In genomic region chr19:12484371-12485322, GRCh38 we compare ENCODE assay signal across 8 cellular contexts. TPM values are rescaled to one million over a fixed set of nuclear protein-coding genes. Genes with fewer than 3 reads are reported as not detected.
DNase-seq lines count a peak whose midpoint lies in the region; ATAC-seq and TF ChIP-seq lines count a peak whose summit lies in the region.

Gene ZNF709 (minus strand): TSS chr19:12484816. CDS start chr19:12484657, 159 bp downstream.

- intact Hi-C loops in Panc1 (cut with micrococcal nuclease; ENCODE audit: unreplicated experiment), result no loop called here

- peak within 1 kb of the TSS; percentile 86 to 97 (median 95) for H3K4me3 Mint-ChIP-seq in naive B cell

- H3K36me3 Mint-ChIP-seq in naive B cell, result no peaks in the 10 kb centered on the region

- TF ChIP-seq CTCF in Panc1 (IDR thresholded peaks at IDR 0.05), result no peak
- no peak for TF ChIP-seq CTCF in fibroblast of lung (conservative IDR thresholded peaks at IDR 0.05 in 1 of 2, IDR thresholded peaks at IDR 0.05 in 1 of 2; ENCODE audit: low read depth in 1 of 2, low read length in 2 of 2)

- no peaks in the 10 kb centered on the region for H4K20me1 ChIP-seq in fibroblast of lung (ENCODE audit: control insufficient read depth, extremely low read depth, insufficient read depth, low read length)

- peak within 1 kb of the TSS; percentile 88 to 96 (median 92) for H3K27ac Mint-ChIP-seq in naive B cell

- peak within 1 kb of the TSS; percentile 80 to 89 for H3K4me3 ChIP-seq in Panc1 (ENCODE audit: low read depth in 2 of 2, low read length in 2 of 2)
- H3K4me3 ChIP-seq in fibroblast of lung (replicated peaks in 1 of 4; ENCODE audit: control extremely low read depth in 1 of 4, insufficient read depth in 1 of 4, low read depth in 3 of 4, low read length in 4 of 4), result peak within 1 kb of the TSS; percentile 79 to 89 (median 86)

- CTCF ChIA-PET in Panc1 (lab: Charles Lee), result no interaction called here

- H3K9ac ChIP-seq in fibroblast of lung (ENCODE audit: insufficient read depth, low read length), result peak within 1 kb of the TSS; percentile 70

- ATAC-seq in GM21381 (IDR thresholded peaks at IDR 0.05; ENCODE audit: unreplicated experiment), result peak; percentile 93
- ATAC-seq in Panc1, result peak; percentile 99
- ATAC-seq in naive B cell (ENCODE audit: low read depth in 2 of 2), result peak; percentile 96 to 97

- no peaks in the 10 kb centered on the region for H3K27me3 Mint-ChIP-seq in naive B cell

- H3K27ac ChIP-seq in Panc1 (ENCODE audit: low read length) (peak within 1 kb of the TSS; percentile 70), fibroblast of lung (ENCODE audit: insufficient read depth, low read length) (peak within 1 kb of the TSS; percentile 74)

- POLR2A ChIA-PET in Panc1 (lab: Charles Lee), result no interaction called here

- DNase-seq in D341Med (ENCODE audit: low spot score) (peak; percentile 98), HuH-7.5 (ENCODE audit: low spot score) (peak; percentile 79), Panc1 (ENCODE audit: low read depth, low spot score) (peak; percentile 47), fibroblast of lung (ENCODE audit: low read depth in 2 of 2) (peak; percentile 79 to 80), naive B cell (peak; percentile 91)
- DNase-seq in activated T-helper 1 cell treated with anti-CD3 and anti-CD28 coated beads, Interleukin-2, amount 50 U/mL, for 16 hours (ENCODE audit: low read depth in 1 of 2, low spot score in 1 of 2), result peak; percentile 69 to 80
- peak; percentile 74 to 79 for DNase-seq in stimulated activated CD8-positive, alpha-beta memory T cell treated with anti-CD3 and anti-CD28 coated beads, Interleukin-7, amount 100 ng/mL, for 48 hours (ENCODE audit: extremely low read depth in 1 of 2, low read depth in 1 of 2)

- in situ Hi-C loops in Panc1 (cut with HindIII; ENCODE audit: low pct_unique_long_range_greater_than_20kb, low sequenced_read_pairs), result no loop called here

- peaks cover 20 to 50% (median 38%) of the 10 kb centered on the region in 3 donors for H3K4me1 Mint-ChIP-seq in naive B cell

- H3K4me2 ChIP-seq in fibroblast of lung (ENCODE audit: extremely low read depth, insufficient read depth, low read length), result peak within 1 kb of the TSS; percentile 71

- no peaks in the 10 kb centered on the region for H3K9me3 ChIP-seq in Panc1 (ENCODE audit: control insufficient read depth, insufficient read depth, low read depth, low read length)
- no peaks in the 10 kb centered on the region for H3K9me3 ChIP-seq in fibroblast of lung (ENCODE audit: control insufficient read depth, insufficient read depth, low read depth, low read length)

- BruUV-seq in Panc1 (replicated peaks; lab: Mats Ljungman, UMichigan), result no TSS peak

- H3K79me2 ChIP-seq in fibroblast of lung (ENCODE audit: control insufficient read depth, insufficient read depth, low read length), result no peaks in the 10 kb centered on the region

- peaks cover 8% of the 10 kb centered on the region; the same call in 1 of the 2 replicates for H3K4me1 ChIP-seq in Panc1 (ENCODE audit: control insufficient read depth, insufficient read depth, low read length)
- H3K4me1 ChIP-seq in fibroblast of lung (ENCODE audit: control insufficient read depth, extremely low read depth, insufficient read depth, low read length), result no peaks in the 10 kb centered on the region

- no peaks in the 10 kb centered on the region for H3K36me3 ChIP-seq in Panc1 (ENCODE audit: control insufficient read depth, insufficient read depth, low read length)
- H3K36me3 ChIP-seq in fibroblast of lung (ENCODE audit: control insufficient read depth, insufficient read depth, low read length), result no peaks in the 10 kb centered on the region

- no peaks in the 10 kb centered on the region for H3K9me3 Mint-ChIP-seq in naive B cell

- H3K27me3 ChIP-seq in Panc1 (ENCODE audit: control insufficient read depth, insufficient read depth, low read length), result no peaks in the 10 kb centered on the region
- H3K27me3 ChIP-seq in fibroblast of lung (ENCODE audit: control insufficient read depth, insufficient read depth, low read length), result no peaks in the 10 kb centered on the region

- peak within 1 kb of the TSS; percentile 97 for H2AFZ ChIP-seq in fibroblast of lung (ENCODE audit: low read length)

RNA-seq across cellular contexts. Expression of gene ZNF709, which starts in this region (rescaled TPM):
- total RNA-seq in Panc1 (2021; ENCODE audit: unreplicated experiment), result 4.0 TPM
- polyA plus RNA-seq in Panc1 (2012; ENCODE audit: insufficient read length), result 0.50 TPM
- 3.6 and 4.8 TPM in 2 replicates for total RNA-seq in fibroblast of lung
- 1.4 and 1.5 TPM in 2 replicates for polyA plus RNA-seq in fibroblast of lung
- 0.80 TPM in 2 replicates for polyA plus RNA-seq in fibroblast of lung (2012)
- polyA minus RNA-seq in fibroblast of lung (ENCODE audit: low replicate concordance), result 0.59 TPM in 1 of 2 replicates, not detected in the other
- polyA plus RNA-seq in naive B cell (ENCODE audit: low read depth in 6 of 6), result 1 to 10 TPM in 5 of 6 donors, not detected in 1; 1.4 to 2.8 (median 2.3) TPM

Comparison
In these comparisons a context has a peak if more than half of its experiments do, and no peak if none do; other contexts are left out.
1. Peak in every context shown above with its lines: DNase-seq, ATAC-seq, H3K4me3 ChIP-seq and H3K27ac ChIP-seq.
2. DNase-seq: peak in every context shown above with its lines; median percentile 98 in D341Med; 91 in naive B cell; 80 in fibroblast of lung; 79 in HuH-7.5; 76 in stimulated activated CD8-positive, alpha-beta memory T cell treated with anti-CD3 and anti-CD28 coated beads, Interleukin-7, amount 100 ng/mL, for 48 hours; 74 in activated T-helper 1 cell treated with anti-CD3 and anti-CD28 coated beads, Interleukin-2, amount 50 U/mL, for 16 hours; 47 in Panc1.